In the genomic region with DNA sequence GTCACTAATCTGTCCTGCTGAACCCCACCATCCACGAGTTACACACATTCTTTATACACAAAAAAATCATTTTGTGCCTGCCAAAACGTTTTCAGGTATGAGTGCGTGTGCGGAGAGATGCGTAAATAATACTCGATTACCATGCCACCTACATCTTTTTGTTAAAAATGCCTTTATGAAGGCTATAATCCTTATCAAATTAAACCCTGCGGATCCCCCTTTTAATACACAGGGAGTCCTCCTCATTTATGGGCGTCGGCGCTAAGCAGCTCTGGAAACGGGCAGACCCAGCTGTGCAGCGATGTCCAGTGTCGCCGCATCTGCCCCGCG, we compare ENCODE assay signal across 9 cellular contexts.
DNase-seq lines count a peak whose midpoint lies in the region; ATAC-seq lines count a peak whose summit lies in the region.
"Had no signal": no experiment of that assay in that cellular context is flagged by ENCODE, and none has a peak within 500 bp of the region (broad histone marks: within the 10 kb centered on the region; RNA-seq: fewer than 3 reads in every experiment).

No MANE protein-coding gene starts in this region.

- no peak overlapping the region for H2BK5ac ChIP-seq in mesenchymal stem cell (ENCODE audit: low read depth, low read length, poor library complexity, severe bottlenecking)

- H3K23ac ChIP-seq in mesenchymal stem cell (ENCODE audit: low read length in 2 of 2), result no peak overlapping the region

- peak overlapping the region in 1 of 2 experiments; percentile 2 for H3K18ac ChIP-seq in mesenchymal stem cell (ENCODE audit: low read depth in 1 of 2, low read length in 2 of 2)

- ATAC-seq in activated T-cell treated with anti-CD3 and anti-CD28 coated beads, Interleukin-2, amount 50 U/mL, for 4 hours, result peak in 1 of 2 donors; percentile 41
- ATAC-seq in activated naive CD8-positive, alpha-beta T cell treated with anti-CD3 and anti-CD28 coated beads, Interleukin-2, amount 50 U/mL, for 24 hours, result no peak
- no peak for ATAC-seq in GM19324 (IDR thresholded peaks at IDR 0.05; ENCODE audit: low FRiP score, unreplicated experiment)

- no peaks in the 10 kb centered on the region for H3K79me1 ChIP-seq in mesenchymal stem cell (replicated peaks; ENCODE audit: low read length, poor library complexity, severe bottlenecking)

- no peaks in the 10 kb centered on the region for H3K9me3 Mint-ChIP-seq in activated T-cell treated with anti-CD3 and anti-CD28 coated beads, Interleukin-2, amount 50 U/mL, for 4 hours
- H3K9me3 Mint-ChIP-seq in activated naive CD8-positive, alpha-beta T cell treated with anti-CD3 and anti-CD28 coated beads, Interleukin-2, amount 50 U/mL, for 24 hours, result no peaks in the 10 kb centered on the region

- H4K8ac ChIP-seq in mesenchymal stem cell (ENCODE audit: low read length), result no peak overlapping the region

- H3K4me1 ChIP-seq in mesenchymal stem cell (ENCODE audit: control insufficient read depth, insufficient read depth, low read depth, low read length) (peaks cover 20% of the 10 kb centered on the region), subcutaneous abdominal adipose tissue (ENCODE audit: control insufficient read depth in 5 of 5, insufficient read depth in 5 of 5, low read length in 5 of 5) (peaks cover 0 to 22% (median 17%) of the 10 kb centered on the region in 5 donors)

- H2BK12ac ChIP-seq in mesenchymal stem cell (ENCODE audit: low read length in 2 of 2), result no peak overlapping the region

- peak overlapping the region; percentile 39 for H3K27ac Mint-ChIP-seq in activated naive CD8-positive, alpha-beta T cell treated with anti-CD3 and anti-CD28 coated beads, Interleukin-2, amount 50 U/mL, for 24 hours

- no peak overlapping the region for H3K4ac ChIP-seq in mesenchymal stem cell (ENCODE audit: low read depth in 1 of 2, low read length in 2 of 2)

- H2BK15ac ChIP-seq in mesenchymal stem cell (ENCODE audit: low read depth, poor library complexity, severe bottlenecking), result no peak overlapping the region

- no peak overlapping the region for H2AK5ac ChIP-seq in mesenchymal stem cell (ENCODE audit: low read length, severe bottlenecking)

- no peak overlapping the region for H4K91ac ChIP-seq in mesenchymal stem cell (ENCODE audit: low read length)

- H3K27me3 ChIP-seq in mesenchymal stem cell (ENCODE audit: control insufficient read depth in 1 of 2, insufficient read depth in 1 of 2, low read length in 2 of 2) (peaks cover 74 to 79% of the 10 kb centered on the region in 2 experiments), subcutaneous abdominal adipose tissue (ENCODE audit: control insufficient read depth in 5 of 5, insufficient read depth in 4 of 5, low read length in 5 of 5) (peaks cover 23 to 50% (median 36%) of the 10 kb centered on the region in 5 donors)

- no peak overlapping the region for H2AFZ ChIP-seq in mesenchymal stem cell (ENCODE audit: low read depth, low read length)

- no peaks in the 10 kb centered on the region for H3K36me3 Mint-ChIP-seq in activated T-cell treated with anti-CD3 and anti-CD28 coated beads, Interleukin-2, amount 50 U/mL, for 4 hours (ENCODE audit: insufficient read depth)
- H3K36me3 Mint-ChIP-seq in activated naive CD8-positive, alpha-beta T cell treated with anti-CD3 and anti-CD28 coated beads, Interleukin-2, amount 50 U/mL, for 24 hours (ENCODE audit: low read depth), result no peaks in the 10 kb centered on the region

- 10% methylated on average over 16 of the region's 16 CpGs for WGBS in mesenchymal stem cell

- no peak overlapping the region for H2BK120ac ChIP-seq in mesenchymal stem cell (ENCODE audit: low read depth, low read length)

- peak overlapping the region; percentile 82 for H3K4me3 Mint-ChIP-seq in activated T-cell treated with anti-CD3 and anti-CD28 coated beads, Interleukin-2, amount 50 U/mL, for 4 hours
- H3K4me3 Mint-ChIP-seq in activated naive CD8-positive, alpha-beta T cell treated with anti-CD3 and anti-CD28 coated beads, Interleukin-2, amount 50 U/mL, for 24 hours, result peak overlapping the region; percentile 83

- H3K36me3 ChIP-seq in mesenchymal stem cell (ENCODE audit: control insufficient read depth in 1 of 2, insufficient read depth in 2 of 2, low read depth in 1 of 2, low read length in 2 of 2), result no peaks in the 10 kb centered on the region
- no peaks in the 10 kb centered on the region for H3K36me3 ChIP-seq in subcutaneous abdominal adipose tissue (ENCODE audit: control insufficient read depth in 5 of 5, insufficient read depth in 5 of 5, low read length in 5 of 5)

- DNase-seq in activated T-cell treated with anti-CD3 and anti-CD28 coated beads, Interleukin-2, amount 50 U/mL, for 4 hours, result no peak
- no peak for DNase-seq in activated T-cell treated with anti-CD3 and anti-CD28 coated beads, Interleukin-2, amount 50 U/mL, for 1 hour
- DNase-seq in activated naive CD8-positive, alpha-beta T cell treated with anti-CD3 and anti-CD28 coated beads, Interleukin-2, amount 50 U/mL, for 24 hours, result no peak
- DNase-seq in mesenchymal stem cell (no peak), activated gamma-delta T cell treated with Interleukin-2 at 50 U/mL for 16 hours (no peak), LoVo (ENCODE audit: low spot score) (no peak)
- DNase-seq: stimulated activated naive CD4-positive, alpha-beta T cell treated with Interleukin-2 at 50 U/mL for 16 hours had no signal

- H3K27ac ChIP-seq in mesenchymal stem cell (ENCODE audit: low read length, poor library complexity, severe bottlenecking), result no peak overlapping the region
- H3K27ac ChIP-seq in subcutaneous abdominal adipose tissue (ENCODE audit: low read depth, low read length), result no peak overlapping the region

- H3K4me3 ChIP-seq in mesenchymal stem cell (ENCODE audit: insufficient read depth in 1 of 2, low read depth in 1 of 2, low read length in 2 of 2), result peak overlapping the region in 1 of 2 experiments; percentile 71
- peak overlapping the region in 4 of 5 donors; percentile 51 to 65 (median 58) for H3K4me3 ChIP-seq in subcutaneous abdominal adipose tissue (ENCODE audit: low read depth in 1 of 5, low read length in 5 of 5)

- peaks cover 56% of the 10 kb centered on the region for H3K27me3 Mint-ChIP-seq in activated T-cell treated with anti-CD3 and anti-CD28 coated beads, Interleukin-2, amount 50 U/mL, for 4 hours (ENCODE audit: low read depth)
- peaks cover 61% of the 10 kb centered on the region for H3K27me3 Mint-ChIP-seq in activated naive CD8-positive, alpha-beta T cell treated with anti-CD3 and anti-CD28 coated beads, Interleukin-2, amount 50 U/mL, for 24 hours

- H3K9me3 ChIP-seq in mesenchymal stem cell (ENCODE audit: control insufficient read depth, low read length), result no peaks in the 10 kb centered on the region
- H3K9me3 ChIP-seq in subcutaneous abdominal adipose tissue (ENCODE audit: control insufficient read depth in 5 of 5, low read length in 5 of 5), result no peaks in the 10 kb centered on the region

- peak overlapping the region; percentile 93 for H3K4me2 ChIP-seq in mesenchymal stem cell (ENCODE audit: low read length, poor library complexity, severe bottlenecking)

- H3K9ac ChIP-seq in mesenchymal stem cell (ENCODE audit: low read length), result peak overlapping the region; percentile 11
- H3K9ac ChIP-seq in subcutaneous abdominal adipose tissue (ENCODE audit: low read length in 5 of 5), result no peak overlapping the region

- H3K14ac ChIP-seq in mesenchymal stem cell (ENCODE audit: low read length in 2 of 2), result no peak overlapping the region

- H3K4me1 Mint-ChIP-seq in activated T-cell treated with anti-CD3 and anti-CD28 coated beads, Interleukin-2, amount 50 U/mL, for 4 hours (ENCODE audit: low read depth), result peaks cover 15% of the 10 kb centered on the region
- H3K4me1 Mint-ChIP-seq in activated naive CD8-positive, alpha-beta T cell treated with anti-CD3 and anti-CD28 coated beads, Interleukin-2, amount 50 U/mL, for 24 hours, result peaks cover 13% of the 10 kb centered on the region
